ENCODE assay signal across 16 cellular contexts in genomic region chr1:197677752-197678295, GRCh38.
DNase-seq lines count a peak whose midpoint lies in the region; TF ChIP-seq lines count a peak whose summit lies in the region.
"Had no signal": no experiment of that assay in that cellular context is flagged by ENCODE, and none has a peak within 500 bp of the region (broad histone marks: within the 10 kb centered on the region; RNA-seq: fewer than 3 reads in every experiment).

No MANE protein-coding gene starts in this region.

- H3K9me3 Mint-ChIP-seq in glutamatergic neuron (ENCODE audit: unreplicated experiment) = peaks cover 6% of the 10 kb centered on the region
- H3K9me3 Mint-ChIP-seq: CD4-positive, alpha-beta T cell had no signal

- H3K36me3 Mint-ChIP-seq in glutamatergic neuron (ENCODE audit: unreplicated experiment) = no peaks in the 10 kb centered on the region

- intact Hi-C loops in thyroid gland (cut with DNase I) = no loop called here

- DNase-seq in D341Med (ENCODE audit: low spot score) = peak; percentile 26
- peak; percentile 17 to 65 for DNase-seq in NCI-H524 (lab: John Stamatoyannopoulos, UW)
- DNase-seq in OCI-M1 (lab: John Stamatoyannopoulos, UW) = peak; percentile 61
- DNase-seq in glutamatergic neuron = no peak
- DNase-seq in NCI-H1417 treated with DMSO at 0.1 percent for 48 hours (lab: John Stamatoyannopoulos, UW) = no peak
- DNase-seq in HPDE6-E6E7 (ENCODE audit: extremely low spot score) = no peak
- no peak for DNase-seq in thyroid gland
- DNase-seq in islet precursor cell = no peak
- DNase-seq: 8988T; C1 segment of cervical spinal cord; Calu3; CD4-positive, alpha-beta T cell; DMS153; DMS79 treated with DMSO at 0.1 percent for 48 hours; EL; GM23248 had no signal

- no peak overlapping the region for H3K4me3 ChIP-seq in thyroid gland (replicated peaks in 1 of 3)
- H3K4me3 ChIP-seq: GM23248 had no signal

- WGBS in thyroid gland, 2 donors = 88 to 91% methylated on average over 4 of the region's 4 CpGs

- H3K36me3 ChIP-seq in thyroid gland = no peaks in the 10 kb centered on the region

- H3K4me1 Mint-ChIP-seq in glutamatergic neuron (ENCODE audit: low read depth, unreplicated experiment) = peaks cover 53% of the 10 kb centered on the region

- H3K27ac ChIP-seq in thyroid gland = no peak overlapping the region
- H3K27ac ChIP-seq: GM23248 had no signal

- H3K9me3 ChIP-seq in thyroid gland = no peaks in the 10 kb centered on the region

- H3K27me3 Mint-ChIP-seq in glutamatergic neuron (ENCODE audit: unreplicated experiment) = peaks cover 4% of the 10 kb centered on the region
- H3K27me3 Mint-ChIP-seq: CD4-positive, alpha-beta T cell had no signal

- H3K4me3 Mint-ChIP-seq in glutamatergic neuron (ENCODE audit: unreplicated experiment) = peak overlapping the region; percentile 76
- H3K4me3 Mint-ChIP-seq: CD4-positive, alpha-beta T cell had no signal

- H3K27ac Mint-ChIP-seq in glutamatergic neuron (ENCODE audit: unreplicated experiment) = peak overlapping the region; percentile 95
- H3K27ac Mint-ChIP-seq: CD4-positive, alpha-beta T cell had no signal

- no peaks in the 10 kb centered on the region for H3K4me1 ChIP-seq in thyroid gland

- H3K27me3 ChIP-seq in thyroid gland = no peaks in the 10 kb centered on the region

- TF ChIP-seq CTCF in glutamatergic neuron (IDR thresholded peaks at IDR 0.05; ENCODE audit: partially characterized antibody, unreplicated experiment) = no peak
- no peak for TF ChIP-seq CTCF in thyroid gland (IDR thresholded peaks at IDR 0.05)

- no peak for TF ChIP-seq POLR2A in thyroid gland (IDR thresholded peaks at IDR 0.05)

Comparison
In these comparisons a context has a peak if more than half of its experiments do, and no peak if none do; other contexts are left out.
1. DNase-seq: peak in D341Med (single experiment), NCI-H524 (2 of 2) and OCI-M1 (single experiment); none in glutamatergic neuron (single experiment), NCI-H1417 treated with DMSO at 0.1 percent for 48 hours (single experiment), HPDE6-E6E7 (single experiment), thyroid gland (0 of 2) and islet precursor cell (single experiment).